ENCODE assay signal across 10 cellular contexts in the genomic region with DNA sequence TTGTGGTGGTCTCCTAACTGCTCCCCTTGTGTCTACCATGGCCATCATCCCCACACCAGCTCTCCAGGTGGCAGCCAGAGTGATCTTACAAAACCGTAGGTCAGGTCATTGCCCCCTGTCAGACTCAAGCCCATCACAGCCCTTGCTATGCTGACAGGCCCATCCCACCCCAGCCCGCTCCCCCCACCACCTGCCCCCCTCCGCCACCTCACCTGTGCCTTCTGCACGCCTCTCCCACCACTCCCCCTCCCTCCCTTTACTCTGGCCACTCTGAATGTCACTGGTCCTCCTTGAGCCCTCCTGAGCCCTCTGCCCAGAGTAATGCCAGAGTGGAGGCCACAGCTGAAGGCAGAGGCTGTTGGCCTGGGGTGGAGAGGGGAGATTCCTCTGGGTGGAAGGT. TPM values are rescaled to one million over a fixed set of nuclear protein-coding genes. Genes with fewer than 3 reads are reported as not detected.
DNase-seq lines count a peak whose midpoint lies in the region; ATAC-seq and TF ChIP-seq lines count a peak whose summit lies in the region.
"Had no signal": no experiment of that assay in that cellular context is flagged by ENCODE, and none has a peak within 500 bp of the region (broad histone marks: within the 10 kb centered on the region; RNA-seq: fewer than 3 reads in every experiment).

No MANE protein-coding gene starts in this region.

- no peaks in the 10 kb centered on the region for H3K27me3 Mint-ChIP-seq in activated T-cell treated with anti-CD3 and anti-CD28 coated beads, Interleukin-2, amount 50 U/mL, for 72 hours (ENCODE audit: low read depth)
- no peaks in the 10 kb centered on the region for H3K27me3 Mint-ChIP-seq in activated naive CD8-positive, alpha-beta T cell

- H3K27ac ChIP-seq in lower lobe of right lung (peak overlapping the region; percentile 75), thymus (ENCODE audit: low read depth) (no peak overlapping the region), right atrium auricular region (peak overlapping the region in 1 of 2 donors; percentile 80)

- TF ChIP-seq CTCF in lower lobe of right lung (IDR thresholded peaks at IDR 0.05) (no peak), right atrium auricular region (IDR thresholded peaks at IDR 0.05) (no peak)

- H3K36me3 ChIP-seq in lower lobe of right lung (no peaks in the 10 kb centered on the region), thymus (ENCODE audit: control insufficient read depth, insufficient read depth) (no peaks in the 10 kb centered on the region), right atrium auricular region (no peaks in the 10 kb centered on the region)

- no peaks in the 10 kb centered on the region for H3K27me3 ChIP-seq in lower lobe of right lung (ENCODE audit: low read depth)
- no peaks in the 10 kb centered on the region for H3K27me3 ChIP-seq in thymus (ENCODE audit: control insufficient read depth, insufficient read depth)
- H3K27me3 ChIP-seq in right atrium auricular region = no peaks in the 10 kb centered on the region

- H3K9me3 Mint-ChIP-seq in activated T-cell treated with anti-CD3 and anti-CD28 coated beads, Interleukin-2, amount 50 U/mL, for 72 hours = no peaks in the 10 kb centered on the region
- no peaks in the 10 kb centered on the region for H3K9me3 Mint-ChIP-seq in activated naive CD8-positive, alpha-beta T cell (ENCODE audit: low read depth)

- H3K9me3 ChIP-seq in lower lobe of right lung = no peaks in the 10 kb centered on the region
- H3K9me3 ChIP-seq in thymus (ENCODE audit: control insufficient read depth) = no peaks in the 10 kb centered on the region
- no peaks in the 10 kb centered on the region for H3K9me3 ChIP-seq in right atrium auricular region

- no peak for DNase-seq in activated T-cell treated with anti-CD3 and anti-CD28 coated beads, Interleukin-2, amount 50 U/mL, for 72 hours
- DNase-seq in activated T-cell treated with anti-CD3 and anti-CD28 coated beads for 4 hours (no peak), lower lobe of right lung (no peak), SIG-M5 treated with dmso at 0.1 percent for 504 hours (lab: John Stamatoyannopoulos, UW; ENCODE audit: unreplicated experiment) (no peak), sciatic nerve (ENCODE audit: low spot score) (no peak), right atrium auricular region (ENCODE audit: low spot score) (no peak)

- H3K4me1 ChIP-seq in lower lobe of right lung = peaks cover 17% of the 10 kb centered on the region
- H3K4me1 ChIP-seq in thymus (ENCODE audit: control insufficient read depth, insufficient read depth, low read length) = peaks cover 6% of the 10 kb centered on the region
- peaks cover 0 to 43% of the 10 kb centered on the region in 2 donors for H3K4me1 ChIP-seq in right atrium auricular region

- peaks cover 5% of the 10 kb centered on the region for H3K4me1 Mint-ChIP-seq in activated T-cell treated with anti-CD3 and anti-CD28 coated beads, Interleukin-2, amount 50 U/mL, for 72 hours (ENCODE audit: low read depth)
- peaks cover 4% of the 10 kb centered on the region for H3K4me1 Mint-ChIP-seq in activated naive CD8-positive, alpha-beta T cell (ENCODE audit: low read depth)

- H3K4me3 Mint-ChIP-seq in activated T-cell treated with anti-CD3 and anti-CD28 coated beads, Interleukin-2, amount 50 U/mL, for 72 hours = peak overlapping the region; percentile 92 to 94
- H3K4me3 Mint-ChIP-seq in activated naive CD8-positive, alpha-beta T cell = peak overlapping the region; percentile 92

- H3K4me3 ChIP-seq in lower lobe of right lung = peak overlapping the region; percentile 86
- H3K4me3 ChIP-seq in thymus (ENCODE audit: low read length) = peak overlapping the region; percentile 71
- H3K4me3 ChIP-seq in right atrium auricular region = peak overlapping the region in 1 of 2 donors; percentile 69

- no peaks in the 10 kb centered on the region for H3K36me3 Mint-ChIP-seq in activated T-cell treated with anti-CD3 and anti-CD28 coated beads, Interleukin-2, amount 50 U/mL, for 72 hours (ENCODE audit: insufficient read depth in 2 of 2)
- no peaks in the 10 kb centered on the region for H3K36me3 Mint-ChIP-seq in activated naive CD8-positive, alpha-beta T cell

- intact Hi-C loops in lower lobe of right lung (cut with DNase I) = loop anchor here (5.0 kb wide), 1 partner anchor 211 kb away; no protein-coding TSS in a partner anchor
- intact Hi-C loops in sciatic nerve (cut with DNase I) = loop anchor here (2.0 kb wide), 1 partner anchor 213 kb away; no protein-coding TSS in a partner anchor

- WGBS in thymus = 94% methylated on average over 4 of the region's 4 CpGs

- no peak for ATAC-seq in activated T-cell treated with anti-CD3 and anti-CD28 coated beads, Interleukin-2, amount 50 U/mL, for 72 hours (replicated peaks in 1 of 2)
- ATAC-seq in lower lobe of right lung (no peak), sciatic nerve (no peak)

- no peak overlapping the region for H3K27ac Mint-ChIP-seq in activated T-cell treated with anti-CD3 and anti-CD28 coated beads, Interleukin-2, amount 50 U/mL, for 72 hours
- H3K27ac Mint-ChIP-seq in activated naive CD8-positive, alpha-beta T cell = no peak overlapping the region

RNA-seq across cellular contexts. Expression of gene TEX35, which starts 28.5 kb away (rescaled TPM):
- not detected for total RNA-seq in activated T-cell treated with anti-CD3 and anti-CD28 coated beads, Interleukin-2, amount 50 U/mL, for 72 hours
- total RNA-seq in lower lobe of right lung (not detected), sciatic nerve (not detected), right atrium auricular region (under 1 TPM in 1 of 2 donors, not detected in 1; 0.33 TPM)
- polyA plus RNA-seq in thymus = 0.07 TPM
- total RNA-seq: endothelial cell of umbilical vein, myocyte had no signal
- polyA plus RNA-seq: endothelial cell of umbilical vein had no signal

RNA-seq across cellular contexts. Expression of gene CLEC20A, which starts 44.6 kb away (rescaled TPM):
- not detected for total RNA-seq in activated T-cell treated with anti-CD3 and anti-CD28 coated beads, Interleukin-2, amount 50 U/mL, for 72 hours
- total RNA-seq in lower lobe of right lung (not detected), sciatic nerve (3.2 TPM), right atrium auricular region (under 1 TPM in 1 of 2 donors, not detected in 1; 0.48 TPM)
- polyA plus RNA-seq in thymus = 0.39 TPM
- total RNA-seq: endothelial cell of umbilical vein, myocyte had no signal
- polyA plus RNA-seq: endothelial cell of umbilical vein had no signal
